In genomic region chr15:45448066-45448510, GRCh38 we compare ENCODE assay signal across 14 cellular contexts.
DNase-seq lines count a peak whose midpoint lies in the region; ATAC-seq, FAIRE-seq and TF ChIP-seq lines count a peak whose summit lies in the region.
"Had no signal": no experiment of that assay in that cellular context is flagged by ENCODE, and none has a peak within 500 bp of the region (broad histone marks: within the 10 kb centered on the region; RNA-seq: fewer than 3 reads in every experiment).

No MANE protein-coding gene starts in this region.

- CTCF ChIA-PET in A549 (lab: Yijun Ruan, JAX) (interaction anchor here (0.7 to 0.8 kb wide), 2 partner anchors 8 to 22 kb away, joined by 3 read pairs; no protein-coding TSS in a partner anchor), WTC11 (lab: Charles Lee) (interaction anchor here (0.8 to 2.8 kb wide), 5 partner anchors 9 to 166 kb away, joined by 3 to 12 read pairs (median 4); partner anchors contain the start of gene BLOC1S6)

- no peak overlapping the region for H3K4me3 Mint-ChIP-seq in WTC11
- H3K4me3 Mint-ChIP-seq: immature natural killer cell, neural crest cell had no signal

- no peak for TF ChIP-seq RAD21 in A549 (conservative IDR thresholded peaks at IDR 0.05 in 1 of 2, IDR thresholded peaks at IDR 0.05 in 1 of 2)

- TF ChIP-seq CTCF in A549 (IDR thresholded peaks at IDR 0.05): no peak
- TF ChIP-seq CTCF in WTC11 (IDR thresholded peaks at IDR 0.05): no peak

- no peaks in the 10 kb centered on the region for H3K36me3 ChIP-seq in GM23248 (ENCODE audit: low read depth)
- H3K36me3 ChIP-seq: adrenal gland had no signal

- H3K27ac ChIP-seq in A549 (peak overlapping the region; percentile 39 to 81; a peak in 5 of 6 replicates), GM23248 (no peak overlapping the region)
- H3K27ac ChIP-seq: adrenal gland had no signal

- DNase-seq in A549 (ENCODE audit: low read depth in 1 of 2, low spot score in 1 of 2) (peak in 1 of 2 experiments; percentile 24), GM23248 (peak; percentile 46), WTC11 (ENCODE audit: low spot score) (no peak), lung microvascular endothelial cell (ENCODE audit: low read depth in 2 of 2) (peak; percentile 5 to 33), NCI-H1694 (lab: John Stamatoyannopoulos, UW) (no peak), NCI-H2227 (lab: John Stamatoyannopoulos, UW; ENCODE audit: unreplicated experiment) (no peak), left lobe of liver (ENCODE audit: low spot score) (no peak), COR-L47 (lab: John Stamatoyannopoulos, UW) (no peak)
- DNase-seq: activated T-cell treated with anti-CD3 and anti-CD28 coated beads for 4 hours, immature natural killer cell, NCI-H1048, NCI-H446 had no signal

- H3K9me3 Mint-ChIP-seq in WTC11: peaks cover 16% of the 10 kb centered on the region
- H3K9me3 Mint-ChIP-seq: immature natural killer cell, neural crest cell had no signal

- H3K9me2 ChIP-seq in GM23248 (ENCODE audit: insufficient read depth): no peaks in the 10 kb centered on the region

- no peak overlapping the region for H2AFZ ChIP-seq in GM23248

- WGBS in A549 (ENCODE audit: missing lambda C conversion rate): 42% methylated on average over 4 of the region's 6 CpGs
- WGBS in GM23248 (ENCODE audit: low coverage in 1 of 2, low lambda C conversion rate in 2 of 2, missing lambda C conversion rate in 2 of 2), 2 experiments: 42 to 66% methylated on average over 6 of the region's 6 CpGs

- no peak overlapping the region for H3K27ac Mint-ChIP-seq in WTC11
- H3K27ac Mint-ChIP-seq: immature natural killer cell had no signal

- ATAC-seq in A549 (peak; percentile 48 to 63; a peak in 4 of 6 replicates), WTC11 (no peak), left lobe of liver (no peak)

- TF ChIP-seq EP300 in A549 (IDR thresholded peaks at IDR 0.05): no peak

- FAIRE-seq in A549 (lab: Jason Lieb, UNC): no peak

- H3K9me3 ChIP-seq in A549 (no peaks in the 10 kb centered on the region), GM23248 (ENCODE audit: low read depth) (no peaks in the 10 kb centered on the region)
- H3K9me3 ChIP-seq: adrenal gland had no signal

- peaks cover 10% of the 10 kb centered on the region for H3K4me1 Mint-ChIP-seq in WTC11
- H3K4me1 Mint-ChIP-seq: immature natural killer cell, neural crest cell had no signal

- in situ Hi-C loops in GM23248 (cut with MboI): no loop called here

- 0 out of 2 replicates have a peak overlapping the region, but pooled peaks have one; percentile 2 for H3K9ac ChIP-seq in GM23248

- H3K27me3 ChIP-seq in GM23248 (replicated peaks; ENCODE audit: insufficient read depth): no peaks in the 10 kb centered on the region

- no peaks in the 10 kb centered on the region for H3K79me2 ChIP-seq in GM23248 (ENCODE audit: insufficient read depth)

- H3K36me3 Mint-ChIP-seq in WTC11: peaks cover 16% of the 10 kb centered on the region
- H3K36me3 Mint-ChIP-seq: immature natural killer cell had no signal

- H3K4me1 ChIP-seq in A549 (peaks cover 37% of the 10 kb centered on the region), GM23248 (ENCODE audit: insufficient read depth) (peaks cover 20% of the 10 kb centered on the region)
- H3K4me1 ChIP-seq: adrenal gland had no signal

- H3F3A ChIP-seq in GM23248 (ENCODE audit: insufficient read depth): peaks cover 6% of the 10 kb centered on the region; the same call in 1 of the 2 replicates

- peaks cover 39% of the 10 kb centered on the region for H3K27me3 Mint-ChIP-seq in WTC11 (ENCODE audit: low read depth)

- no peak for TF ChIP-seq POLR2A in A549 (IDR thresholded peaks at IDR 0.05; ENCODE audit: low read length)

- H3K4me2 ChIP-seq in A549 (peak overlapping the region; percentile 42), GM23248 (ENCODE audit: unreplicated experiment) (no peak overlapping the region)

- H3K4me3 ChIP-seq in A549 (no peak overlapping the region), GM23248 (no peak overlapping the region)
- H3K4me3 ChIP-seq: adrenal gland had no signal

- no peaks in the 10 kb centered on the region for H4K20me1 ChIP-seq in GM23248 (ENCODE audit: insufficient read depth)

- POLR2A ChIA-PET in A549 (lab: Yijun Ruan, JAX) (no interaction called here), WTC11 (lab: Charles Lee) (interaction anchor here (0.6 kb wide), 1 partner anchor 138 kb away, joined by 4 read pairs; no protein-coding TSS in a partner anchor)

TF ChIP-seq in A549, 52 proteins besides CTCF, POLR2A, EP300 and RAD21:
- TF ChIP-seq ZC3H11A (IDR thresholded peaks at IDR 0.05) (no peak), FOSL2 (IDR thresholded peaks at IDR 0.05) (no peak), FOSL2 (CRISPR knock-in tag; IDR thresholded peaks at IDR 0.05) (peak; percentile 38)

TF ChIP-seq in WTC11, 78 proteins besides CTCF, POLR2A, EP300 and RAD21:
- no peak for TF ChIP-seq ELF4 (CRISPR knock-in tag; IDR thresholded peaks at IDR 0.05; ENCODE audit: low read depth)
- no peak for TF ChIP-seq ETV6 (CRISPR knock-in tag; IDR thresholded peaks at IDR 0.05)
- TF ChIP-seq, protein P1, sequence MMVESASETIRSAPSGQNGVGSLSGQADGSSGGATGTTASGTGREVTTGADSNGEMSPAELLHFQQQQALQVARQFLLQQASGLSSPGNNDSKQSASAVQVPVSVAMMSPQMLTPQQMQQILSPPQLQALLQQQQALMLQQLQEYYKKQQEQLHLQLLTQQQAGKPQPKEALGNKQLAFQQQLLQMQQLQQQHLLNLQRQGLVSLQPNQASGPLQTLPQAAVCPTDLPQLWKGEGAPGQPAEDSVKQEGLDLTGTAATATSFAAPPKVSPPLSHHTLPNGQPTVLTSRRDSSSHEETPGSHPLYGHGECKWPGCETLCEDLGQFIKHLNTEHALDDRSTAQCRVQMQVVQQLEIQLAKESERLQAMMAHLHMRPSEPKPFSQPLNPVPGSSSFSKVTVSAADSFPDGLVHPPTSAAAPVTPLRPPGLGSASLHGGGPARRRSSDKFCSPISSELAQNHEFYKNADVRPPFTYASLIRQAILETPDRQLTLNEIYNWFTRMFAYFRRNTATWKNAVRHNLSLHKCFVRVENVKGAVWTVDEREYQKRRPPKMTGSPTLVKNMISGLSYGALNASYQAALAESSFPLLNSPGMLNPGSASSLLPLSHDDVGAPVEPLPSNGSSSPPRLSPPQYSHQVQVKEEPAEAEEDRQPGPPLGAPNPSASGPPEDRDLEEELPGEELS (CRISPR knock-in tag; IDR thresholded peaks at IDR 0.05): 0 out of 2 replicates have a peak, but pooled peaks have one; percentile 16
TF ChIP-seq in WTC11: peak in this region for 1.

Comparison
In these comparisons a context has a peak if more than half of its experiments do, and no peak if none do; other contexts are left out.
1. ATAC-seq: peak in A549 (2 of 2); none in WTC11 (single experiment) and left lobe of liver (single experiment).
2. DNase-seq: peak in GM23248 (single experiment) and lung microvascular endothelial cell (2 of 2); none in WTC11 (single experiment), NCI-H1694 (single experiment), NCI-H2227 (single experiment), left lobe of liver (single experiment) and COR-L47 (single experiment).